ENCODE assay signal across 10 cellular contexts in genomic region chr6:41372526-41373366, GRCh38. TPM values are rescaled to one million over a fixed set of nuclear protein-coding genes. Genes with fewer than 3 reads are reported as not detected.
A peak's percentile ranks its signal among the peaks of the same experiment; 100 is the strongest.
DNase-seq lines count a peak whose midpoint lies in the region; ATAC-seq, FAIRE-seq and TF ChIP-seq lines count a peak whose summit lies in the region.
"Had no signal": no experiment of that assay in that cellular context is flagged by ENCODE, and none has a peak within 500 bp of the region (broad histone marks: within the 10 kb centered on the region; RNA-seq: fewer than 3 reads in every experiment).

No MANE protein-coding gene starts in this region.

- H3K36me3 ChIP-seq in ascending aorta (no peaks in the 10 kb centered on the region), lower lobe of right lung (no peaks in the 10 kb centered on the region)
- H3K36me3 ChIP-seq: thyroid gland had no signal

- no peak for FAIRE-seq in A549 (lab: Jason Lieb, UNC)
- FAIRE-seq: frontal cortex had no signal

- WGBS in A549 (ENCODE audit: missing lambda C conversion rate): 7% methylated on average over 18 of the region's 67 CpGs

- intact Hi-C loops in ascending aorta (cut with DNase I): no loop called here
- intact Hi-C loops in lower lobe of right lung (cut with DNase I): no loop called here

- no peak for TF ChIP-seq RAD21 in A549 (conservative IDR thresholded peaks at IDR 0.05 in 1 of 2, IDR thresholded peaks at IDR 0.05 in 1 of 2)

- TF ChIP-seq EP300 in A549 (IDR thresholded peaks at IDR 0.05): no peak

- POLR2A ChIA-PET in A549 (lab: Yijun Ruan, JAX): no interaction called here

- TF ChIP-seq POLR2A in A549 (IDR thresholded peaks at IDR 0.05; ENCODE audit: low read length): no peak

- H3K4me3 ChIP-seq in A549 (peak overlapping the region; percentile 43), ascending aorta (peak overlapping the region; percentile 19 to 53), lower lobe of right lung (peak overlapping the region; percentile 38)

- H3K9me3 ChIP-seq in A549 (no peaks in the 10 kb centered on the region), ascending aorta (no peaks in the 10 kb centered on the region), lower lobe of right lung (no peaks in the 10 kb centered on the region)
- H3K9me3 ChIP-seq: thyroid gland had no signal

- H3K4me1 ChIP-seq in A549 (peaks cover 5% of the 10 kb centered on the region; the same call in 2 of the 3 replicates), ascending aorta (peaks cover 9 to 23% of the 10 kb centered on the region in 2 donors), lower lobe of right lung (peaks cover 38% of the 10 kb centered on the region)

- H3K27ac ChIP-seq in A549 (peak overlapping the region in 1 of 2 experiments; percentile 65; a peak in 3 of 6 replicates), ascending aorta (no peak overlapping the region), lower lobe of right lung (no peak overlapping the region)

- peaks cover 29% of the 10 kb centered on the region for H3K27me3 ChIP-seq in ascending aorta
- H3K27me3 ChIP-seq in lower lobe of right lung (ENCODE audit: low read depth): peaks cover 97% of the 10 kb centered on the region

- peak overlapping the region; percentile 95 for H3K4me2 ChIP-seq in A549

- ATAC-seq in A549 (no peak), lower lobe of right lung (no peak), esophagus mucosa (no peak), GM19455 (IDR thresholded peaks at IDR 0.05; ENCODE audit: unreplicated experiment) (no peak), GM19023 (IDR thresholded peaks at IDR 0.05; ENCODE audit: unreplicated experiment) (no peak)

- no peak for DNase-seq in A549 (ENCODE audit: low read depth in 1 of 2, low spot score in 1 of 2)
- DNase-seq in ELF-1 (ENCODE audit: low read depth, low spot score): peak; percentile 36
- no peak for DNase-seq in ascending aorta (ENCODE audit: low spot score in 2 of 2)
- DNase-seq in lower lobe of right lung: no peak
- no peak for DNase-seq in epidermal melanocyte (ENCODE audit: insufficient read length, low spot score)

- TF ChIP-seq CTCF in A549 (IDR thresholded peaks at IDR 0.05): no peak
- TF ChIP-seq CTCF in ascending aorta (IDR thresholded peaks at IDR 0.05): no peak
- TF ChIP-seq CTCF in lower lobe of right lung (IDR thresholded peaks at IDR 0.05): no peak

- CTCF ChIA-PET in A549 (lab: Yijun Ruan, JAX): interaction anchor here (1.1 to 11.8 kb wide), 8 partner anchors 21 to 365 kb away, joined by 3 to 214 read pairs (median 6); no protein-coding TSS in a partner anchor

TF ChIP-seq in A549, 52 proteins besides CTCF, POLR2A, EP300 and RAD21:
- no peak for TF ChIP-seq EHF (CRISPR knock-in tag; IDR thresholded peaks at IDR 0.05)
- no peak for TF ChIP-seq ELK1 (IDR thresholded peaks at IDR 0.05; ENCODE audit: low read depth, low read length)
- peak; percentile 87 for TF ChIP-seq ESRRA (IDR thresholded peaks at IDR 0.05; ENCODE audit: borderline replicate concordance, low read length)
- TF ChIP-seq RFX5 (IDR thresholded peaks at IDR 0.05): no peak

RNA-seq across cellular contexts. Expression of gene NCR2, which starts 37.3 kb away (rescaled TPM):
- polyA plus RNA-seq in A549 (2011; rRNA removed) (not detected in 2 replicates), A549 (2017; fragmentation: RNase III; extraction: RNeasy Plus Mini Kit Qiagen cat#74134 plus additional on column Dnase treatment) (not detected in 3 replicates)
- polyA plus RNA-seq in A549 (2012; cell fraction: cytosol; rRNA removed): not detected in 2 replicates
- not detected in 2 replicates for polyA plus RNA-seq in A549 (2012; cell fraction: nucleus; rRNA removed)
- not detected in 2 replicates for polyA minus RNA-seq in A549 (2011; rRNA and poly(A)+ RNA removed)
- total RNA-seq in ascending aorta (not detected), lower lobe of right lung (not detected), esophagus mucosa (not detected)
- total RNA-seq: frontal cortex, thyroid gland had no signal
